In the genomic region with DNA sequence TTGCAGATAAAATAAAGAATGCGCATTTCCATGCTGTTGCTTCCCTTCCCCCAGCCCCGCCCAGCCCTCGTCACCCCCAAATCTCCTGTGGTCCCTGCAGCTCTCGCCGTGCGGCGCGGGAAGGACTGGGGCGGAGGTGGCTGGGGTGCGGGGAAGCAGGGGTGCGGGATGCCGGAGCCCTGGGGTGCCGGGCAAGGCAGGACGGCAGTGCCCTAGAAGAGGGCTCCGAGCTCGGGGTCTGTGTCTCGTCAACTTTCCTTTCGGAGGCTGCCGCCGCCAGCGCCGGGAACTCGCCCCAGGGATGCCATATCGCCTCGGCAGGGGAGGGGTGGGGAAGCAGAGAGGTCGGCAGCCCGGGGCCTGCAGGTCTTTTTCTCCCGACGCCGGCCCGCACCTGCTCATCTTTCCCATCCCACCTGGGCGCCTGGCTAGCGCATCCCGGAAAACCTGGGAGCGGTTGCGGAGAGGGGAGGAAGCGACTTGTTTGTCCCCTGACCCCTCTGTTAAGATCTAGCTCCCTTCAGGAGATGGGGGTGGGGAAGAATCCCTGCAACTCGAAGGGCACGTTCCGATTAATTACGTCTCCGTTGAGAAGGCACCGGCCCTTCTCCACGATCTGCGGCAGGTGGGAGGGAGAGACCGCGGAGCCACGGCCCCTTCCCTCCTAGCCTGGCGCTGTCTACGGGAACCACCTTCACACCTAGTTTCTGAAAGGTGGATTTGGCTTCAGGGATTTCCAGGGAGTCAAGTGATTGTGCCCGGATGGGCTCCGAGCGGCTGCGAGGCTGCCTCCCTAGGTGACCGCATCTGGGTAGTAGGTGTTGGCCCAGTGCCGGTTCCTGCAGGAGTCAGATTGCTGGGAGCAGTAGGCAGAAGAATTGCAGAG, we compare ENCODE assay signal across 1 cellular context.
TF ChIP-seq lines count a peak whose summit lies in the region.

No MANE protein-coding gene starts in this region.

TF ChIP-seq in H1, 55 proteins besides CTCF, POLR2A, EP300 and RAD21 (continued from another document):
- TF ChIP-seq SAP30 (IDR thresholded peaks at IDR 0.05; ENCODE audit: insufficient read depth, insufficient replicate concordance, low read length) (peak; percentile 48), RFX5 (IDR thresholded peaks at IDR 0.05; ENCODE audit: borderline replicate concordance, low read depth, low read length) (no peak), HDAC6 (IDR thresholded peaks at IDR 0.05; ENCODE audit: low read depth, low read length) (no peak), RBBP5 (IDR thresholded peaks at IDR 0.05; ENCODE audit: borderline replicate concordance, low read depth, low read length) (0 out of 2 replicates have a peak, but pooled peaks have one; percentile 42), KDM5A (IDR thresholded peaks at IDR 0.05; ENCODE audit: low read length) (no peak), EGR1 (IDR thresholded peaks at IDR 0.05; ENCODE audit: borderline replicate concordance, low read depth, low read length) (no peak), CBX8 (IDR thresholded peaks at IDR 0.05; ENCODE audit: borderline replicate concordance, low read depth, low read length) (no peak), POLR2AphosphoS5 (IDR thresholded peaks at IDR 0.05; ENCODE audit: low read depth, low read length) (no peak), MAFK (IDR thresholded peaks at IDR 0.05; ENCODE audit: low read depth, low read length) (no peak)
- TF ChIP-seq, protein P1, sequence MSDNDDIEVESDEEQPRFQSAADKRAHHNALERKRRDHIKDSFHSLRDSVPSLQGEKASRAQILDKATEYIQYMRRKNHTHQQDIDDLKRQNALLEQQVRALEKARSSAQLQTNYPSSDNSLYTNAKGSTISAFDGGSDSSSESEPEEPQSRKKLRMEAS (IDR thresholded peaks at IDR 0.05) = peak; percentile 2; the same call in 1 of the 2 replicates
